ENCODE assay signal across 1 cellular context in genomic region chr1:40802078-40803075, GRCh38.
TF ChIP-seq lines count a peak whose summit lies in the region.

No MANE protein-coding gene starts in this region.

TF ChIP-seq in K562, 482 proteins besides CTCF, POLR2A, EP300 and RAD21 (continued from another document and continues in another):
- peak; percentile 47; the same call in 1 of the 2 replicates for TF ChIP-seq ZBTB2 (IDR thresholded peaks at IDR 0.05)
- TF ChIP-seq MAX (CRISPR knock-in tag; IDR thresholded peaks at IDR 0.05) = peak; percentile 62
- no peak for TF ChIP-seq NELFE (IDR thresholded peaks at IDR 0.05; ENCODE audit: insufficient read depth, insufficient read length)
- TF ChIP-seq MED1 (CRISPR knock-in tag; IDR thresholded peaks at IDR 0.05; ENCODE audit: borderline replicate concordance) = no peak
- peak; percentile 82 for TF ChIP-seq PHF20 (IDR thresholded peaks at IDR 0.05; ENCODE audit: partially characterized antibody)
- TF ChIP-seq MEF2A (IDR thresholded peaks at IDR 0.05; ENCODE audit: control insufficient read depth, low read depth, low read length) = no peak
- TF ChIP-seq ZNF253 (CRISPR knock-in tag; conservative IDR thresholded peaks at IDR 0.05) = no peak
- TF ChIP-seq OTX1 (CRISPR knock-in tag; IDR thresholded peaks at IDR 0.05) = no peak; the same call in 1 of the 2 replicates
- no peak for TF ChIP-seq ZNF764 (CRISPR knock-in tag; IDR thresholded peaks at IDR 0.05; ENCODE audit: low read depth)
- TF ChIP-seq RAD51 (IDR thresholded peaks at IDR 0.05; ENCODE audit: borderline replicate concordance, low read depth) = 0 out of 2 replicates have a peak, but pooled peaks have one; percentile 10
- no peak for TF ChIP-seq ZNF316 (IDR thresholded peaks at IDR 0.05)
- TF ChIP-seq POU5F1 (IDR thresholded peaks at IDR 0.05; ENCODE audit: borderline replicate concordance, low read depth, low read length, partially characterized antibody) = no peak
- peak; percentile 68; the same call in 1 of the 2 replicates for TF ChIP-seq CAMTA2 (CRISPR knock-in tag; conservative IDR thresholded peaks at IDR 0.05)
- no peak for TF ChIP-seq SMAD3 (CRISPR knock-in tag; conservative IDR thresholded peaks at IDR 0.05)
- no peak for TF ChIP-seq SAFB2 (IDR thresholded peaks at IDR 0.05; ENCODE audit: borderline replicate concordance, low read depth, low read length, severe bottlenecking)
- TF ChIP-seq CBX8 (IDR thresholded peaks at IDR 0.05; ENCODE audit: borderline replicate concordance, extremely low read depth, low read depth, low read length, poor library complexity, severe bottlenecking) = no peak
- TF ChIP-seq ZNF407 (IDR thresholded peaks at IDR 0.05; ENCODE audit: low read depth) = no peak
- TF ChIP-seq FOXJ3 (CRISPR knock-in tag; IDR thresholded peaks at IDR 0.05) = no peak
- TF ChIP-seq SRSF7 (optimal IDR thresholded peaks at IDR 0.05; ENCODE audit: low read depth, low read length) = no peak
- TF ChIP-seq TCF7L2 (IDR thresholded peaks at IDR 0.05; ENCODE audit: low read depth, low read length) = no peak
- no peak for TF ChIP-seq KAT8 (IDR thresholded peaks at IDR 0.05; ENCODE audit: low read depth)
- TF ChIP-seq, protein P1, sequence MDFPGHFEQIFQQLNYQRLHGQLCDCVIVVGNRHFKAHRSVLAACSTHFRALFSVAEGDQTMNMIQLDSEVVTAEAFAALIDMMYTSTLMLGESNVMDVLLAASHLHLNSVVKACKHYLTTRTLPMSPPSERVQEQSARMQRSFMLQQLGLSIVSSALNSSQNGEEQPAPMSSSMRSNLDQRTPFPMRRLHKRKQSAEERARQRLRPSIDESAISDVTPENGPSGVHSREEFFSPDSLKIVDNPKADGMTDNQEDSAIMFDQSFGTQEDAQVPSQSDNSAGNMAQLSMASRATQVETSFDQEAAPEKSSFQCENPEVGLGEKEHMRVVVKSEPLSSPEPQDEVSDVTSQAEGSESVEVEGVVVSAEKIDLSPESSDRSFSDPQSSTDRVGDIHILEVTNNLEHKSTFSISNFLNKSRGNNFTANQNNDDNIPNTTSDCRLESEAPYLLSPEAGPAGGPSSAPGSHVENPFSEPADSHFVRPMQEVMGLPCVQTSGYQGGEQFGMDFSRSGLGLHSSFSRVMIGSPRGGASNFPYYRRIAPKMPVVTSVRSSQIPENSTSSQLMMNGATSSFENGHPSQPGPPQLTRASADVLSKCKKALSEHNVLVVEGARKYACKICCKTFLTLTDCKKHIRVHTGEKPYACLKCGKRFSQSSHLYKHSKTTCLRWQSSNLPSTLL (IDR thresholded peaks at IDR 0.05) = no peak
- no peak; the same call in 1 of the 2 replicates for TF ChIP-seq CEBPG (CRISPR knock-in tag; IDR thresholded peaks at IDR 0.05)
- peak; percentile 48 to 70; a peak in 3 of 4 replicates for TF ChIP-seq CEBPG (tag; conservative IDR thresholded peaks at IDR 0.05 in 1 of 2, IDR thresholded peaks at IDR 0.05 in 1 of 2)
- TF ChIP-seq SMC3 (conservative IDR thresholded peaks at IDR 0.05; ENCODE audit: insufficient read depth, low read depth, low read length) = no peak
- TF ChIP-seq, protein P2, sequence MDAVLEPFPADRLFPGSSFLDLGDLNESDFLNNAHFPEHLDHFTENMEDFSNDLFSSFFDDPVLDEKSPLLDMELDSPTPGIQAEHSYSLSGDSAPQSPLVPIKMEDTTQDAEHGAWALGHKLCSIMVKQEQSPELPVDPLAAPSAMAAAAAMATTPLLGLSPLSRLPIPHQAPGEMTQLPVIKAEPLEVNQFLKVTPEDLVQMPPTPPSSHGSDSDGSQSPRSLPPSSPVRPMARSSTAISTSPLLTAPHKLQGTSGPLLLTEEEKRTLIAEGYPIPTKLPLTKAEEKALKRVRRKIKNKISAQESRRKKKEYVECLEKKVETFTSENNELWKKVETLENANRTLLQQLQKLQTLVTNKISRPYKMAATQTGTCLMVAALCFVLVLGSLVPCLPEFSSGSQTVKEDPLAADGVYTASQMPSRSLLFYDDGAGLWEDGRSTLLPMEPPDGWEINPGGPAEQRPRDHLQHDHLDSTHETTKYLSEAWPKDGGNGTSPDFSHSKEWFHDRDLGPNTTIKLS (IDR thresholded peaks at IDR 0.05; ENCODE audit: borderline replicate concordance, low read depth) = no peak
- no peak for TF ChIP-seq NCOR1 (IDR thresholded peaks at IDR 0.05)
- TF ChIP-seq FUS (optimal IDR thresholded peaks at IDR 0.05; ENCODE audit: low read depth, low read length) = no peak
- no peak for TF ChIP-seq CEBPZ (IDR thresholded peaks at IDR 0.05; ENCODE audit: borderline replicate concordance, low read depth, low read length)
- no peak for TF ChIP-seq ELK3 (CRISPR knock-in tag; IDR thresholded peaks at IDR 0.05)
- no peak for TF ChIP-seq SP2 (IDR thresholded peaks at IDR 0.05; ENCODE audit: extremely low read depth, low read depth, low read length, poor library complexity, severe bottlenecking)
- TF ChIP-seq ZNF224 (CRISPR knock-in tag; IDR thresholded peaks at IDR 0.05) = no peak
- TF ChIP-seq FOXM1 (IDR thresholded peaks at IDR 0.05; ENCODE audit: low read depth) = peak; percentile 14; the same call in 1 of the 2 replicates
- no peak for TF ChIP-seq FOXM1 (CRISPR knock-in tag; IDR thresholded peaks at IDR 0.05; ENCODE audit: low read depth)
- no peak for TF ChIP-seq ZNF589 (CRISPR knock-in tag; IDR thresholded peaks at IDR 0.05; ENCODE audit: low read depth)
- TF ChIP-seq ZNF263 (CRISPR knock-in tag; IDR thresholded peaks at IDR 0.05; ENCODE audit: borderline replicate concordance) = no peak
- no peak for TF ChIP-seq NR3C1 (CRISPR knock-in tag; IDR thresholded peaks at IDR 0.05)
- no peak for TF ChIP-seq ZNF551 (CRISPR knock-in tag; IDR thresholded peaks at IDR 0.05)
- no peak for TF ChIP-seq SIRT6 (IDR thresholded peaks at IDR 0.05; ENCODE audit: low read depth, low read length)
- no peak for TF ChIP-seq ZNF324 (CRISPR knock-in tag; IDR thresholded peaks at IDR 0.05)
- no peak for TF ChIP-seq POLR3A (IDR thresholded peaks at IDR 0.05; ENCODE audit: borderline replicate concordance, extremely low read depth, insufficient read depth, insufficient read length)
- TF ChIP-seq TEAD2 (tag; IDR thresholded peaks at IDR 0.05) = no peak
- peak; percentile 69; the same call in 1 of the 2 replicates for TF ChIP-seq ZNF197 (CRISPR knock-in tag; IDR thresholded peaks at IDR 0.05; ENCODE audit: low read depth)
- peak; percentile 98 for TF ChIP-seq HDGF (IDR thresholded peaks at IDR 0.05)
- no peak for TF ChIP-seq IRF2 (CRISPR knock-in tag; IDR thresholded peaks at IDR 0.05)
- TF ChIP-seq CREBBP (IDR thresholded peaks at IDR 0.05; ENCODE audit: low read depth, low read length) = no peak
- TF ChIP-seq KLF16 (IDR thresholded peaks at IDR 0.05) = no peak
- TF ChIP-seq, protein P3, sequence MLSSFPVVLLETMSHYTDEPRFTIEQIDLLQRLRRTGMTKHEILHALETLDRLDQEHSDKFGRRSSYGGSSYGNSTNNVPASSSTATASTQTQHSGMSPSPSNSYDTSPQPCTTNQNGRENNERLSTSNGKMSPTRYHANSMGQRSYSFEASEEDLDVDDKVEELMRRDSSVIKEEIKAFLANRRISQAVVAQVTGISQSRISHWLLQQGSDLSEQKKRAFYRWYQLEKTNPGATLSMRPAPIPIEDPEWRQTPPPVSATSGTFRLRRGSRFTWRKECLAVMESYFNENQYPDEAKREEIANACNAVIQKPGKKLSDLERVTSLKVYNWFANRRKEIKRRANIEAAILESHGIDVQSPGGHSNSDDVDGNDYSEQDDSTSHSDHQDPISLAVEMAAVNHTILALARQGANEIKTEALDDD (IDR thresholded peaks at IDR 0.05) = no peak
- TF ChIP-seq SMARCA4 (IDR thresholded peaks at IDR 0.05) = no peak; the same call in 1 of the 2 replicates
- TF ChIP-seq HNRNPH1 (optimal IDR thresholded peaks at IDR 0.05; ENCODE audit: low read depth, low read length) = no peak
- peak; percentile 46; the same call in 1 of the 2 replicates for TF ChIP-seq ZKSCAN1 (IDR thresholded peaks at IDR 0.05; ENCODE audit: low read depth, low read length)
